ENCODE assay signal across 11 cellular contexts in genomic region chr3:150132101-150132749, GRCh38.
A peak's percentile ranks its signal among the peaks of the same experiment; 100 is the strongest.
DNase-seq lines count a peak whose midpoint lies in the region; ATAC-seq and TF ChIP-seq lines count a peak whose summit lies in the region.
"Had no signal": no experiment of that assay in that cellular context is flagged by ENCODE, and none has a peak within 500 bp of the region (broad histone marks: within the 10 kb centered on the region; RNA-seq: fewer than 3 reads in every experiment).

No MANE protein-coding gene starts in this region.

- H3K27ac ChIP-seq in HEK293 (ENCODE audit: extremely low read depth, low read depth, low read length) (no peak overlapping the region), endodermal cell (ENCODE audit: low read depth, low read length) (no peak overlapping the region)
- H3K27ac ChIP-seq: ovary had no signal

- DNase-seq in GM13976 (ENCODE audit: low spot score) = peak; percentile 25
- DNase-seq in NOMO-1 (lab: John Stamatoyannopoulos, UW; ENCODE audit: unreplicated experiment in 2 of 2) = peak; percentile 29 to 75
- no peak for DNase-seq in endodermal cell
- DNase-seq in NCI-H524 treated with DMSO at 0.1 percent for 48 hours (lab: John Stamatoyannopoulos, UW) = no peak
- no peak for DNase-seq in anterior cingulate cortex (lab: John Stamatoyannopoulos, UW)
- no peak for DNase-seq in nucleus accumbens (lab: John Stamatoyannopoulos, UW)
- DNase-seq: activated CD4-positive, CD25-positive, alpha-beta regulatory T cell treated with anti-CD3 and anti-CD28 coated beads, Interleukin-2, amount 50 U/mL, for 72 hours; NCI-H1694 treated with DMSO at 0.1 percent for 48 hours; ovary had no signal

- peaks cover 10% of the 10 kb centered on the region for H3K27me3 Mint-ChIP-seq in endodermal cell (ENCODE audit: insufficient read depth)

- 56 to 92% methylated on average over 2 to 5 of the region's 6 CpGs for WGBS in endodermal cell (ENCODE audit: insufficient coverage in 1 of 2, insufficient read length in 1 of 2), 2 experiments

- no peak overlapping the region for H3K9ac ChIP-seq in endodermal cell (ENCODE audit: extremely low read depth, low read length, poor library complexity, severe bottlenecking)

- no peak overlapping the region for H3K4me3 ChIP-seq in HEK293 (ENCODE audit: low read depth, low read length)
- peak overlapping the region; percentile 47 for H3K4me3 ChIP-seq in endodermal cell (ENCODE audit: low read length)
- H3K4me3 ChIP-seq: ovary had no signal

- H3K4me3 Mint-ChIP-seq in endodermal cell = no peak overlapping the region

- H3K4me1 Mint-ChIP-seq in endodermal cell = peaks cover 56% of the 10 kb centered on the region

- H3K9me3 Mint-ChIP-seq in endodermal cell = no peaks in the 10 kb centered on the region

- H3K27ac Mint-ChIP-seq in endodermal cell = peak overlapping the region; percentile 64

- in situ Hi-C loops in GM13976 (cut with MboI; ENCODE audit: low sequenced_read_pairs, unreplicated experiment) = no loop called here

- H3K4me1 ChIP-seq in HEK293 (ENCODE audit: control insufficient read depth, insufficient read depth, low read length) = no peaks in the 10 kb centered on the region
- H3K4me1 ChIP-seq in endodermal cell (ENCODE audit: control insufficient read depth, insufficient read depth, low read length) = peaks cover 43% of the 10 kb centered on the region

- no peaks in the 10 kb centered on the region for H3K27me3 ChIP-seq in endodermal cell (ENCODE audit: control insufficient read depth, insufficient read depth, low read length, poor library complexity, severe bottlenecking)
- H3K27me3 ChIP-seq: ovary had no signal

- CTCF ChIA-PET in HEK293 (lab: Yijun Ruan, JAX) = interaction anchor here (0.6 to 0.7 kb wide), 4 partner anchors 11 to 1360 kb away, joined by 3 to 4 read pairs (median 3); no protein-coding TSS in a partner anchor

- POLR2A ChIA-PET in HEK293 (lab: Yijun Ruan, JAX) = interaction anchor here (0.6 kb wide), 1 partner anchor 28 kb away, joined by 4 read pairs; no protein-coding TSS in a partner anchor

- no peak for ATAC-seq in activated CD4-positive, CD25-positive, alpha-beta regulatory T cell treated with anti-CD3 and anti-CD28 coated beads, Interleukin-2, amount 50 U/mL, for 24 hours

- TF ChIP-seq CTCF in GM13976 (IDR thresholded peaks at IDR 0.05; ENCODE audit: borderline replicate concordance, control extremely low read depth, extremely low read depth, insufficient read depth, missing control alignments) (no peak), HEK293 (tag by site-specific recombination; IDR thresholded peaks at IDR 0.05) (no peak), endodermal cell (conservative IDR thresholded peaks at IDR 0.05) (no peak)

- no peaks in the 10 kb centered on the region for H3K9me3 ChIP-seq in HEK293 (ENCODE audit: control insufficient read depth, insufficient read depth, low read depth, low read length)
- no peaks in the 10 kb centered on the region for H3K9me3 ChIP-seq in endodermal cell (ENCODE audit: control insufficient read depth, low read length)
- H3K9me3 ChIP-seq: ovary had no signal

- H3K36me3 ChIP-seq in HEK293 (ENCODE audit: control insufficient read depth in 2 of 2, insufficient read depth in 1 of 2, low read length in 2 of 2) (no peaks in the 10 kb centered on the region), endodermal cell (ENCODE audit: control insufficient read depth, insufficient read depth, low read length) (no peaks in the 10 kb centered on the region)
- H3K36me3 ChIP-seq: ovary had no signal

- no peaks in the 10 kb centered on the region for H3K36me3 Mint-ChIP-seq in endodermal cell (ENCODE audit: low read depth)

TF ChIP-seq in HEK293, 187 proteins besides CTCF, POLR2A, EP300 and RAD21:
- TF ChIP-seq ZNF664 (tag by site-specific recombination; IDR thresholded peaks at IDR 0.05) (peak; percentile 69; the same call in 1 of the 2 replicates), ZNF785 (tag by site-specific recombination; IDR thresholded peaks at IDR 0.05) (no peak), GLIS1 (tag by site-specific recombination; IDR thresholded peaks at IDR 0.05) (peak; percentile 67), ZNF660 (tag by site-specific recombination; IDR thresholded peaks at IDR 0.05) (no peak)
TF ChIP-seq in HEK293: peak in this region for 2.

Comparison
In these comparisons a context has a peak if more than half of its experiments do, and no peak if none do; other contexts are left out.
1. DNase-seq: peak in GM13976 (single experiment) and NOMO-1 (2 of 2); none in endodermal cell (single experiment), NCI-H524 treated with DMSO at 0.1 percent for 48 hours (single experiment), anterior cingulate cortex (0 of 58) and nucleus accumbens (0 of 56).